ENCODE assay signal across 1 cellular context in genomic region chrX:153726286-153727107, GRCh38.
TF ChIP-seq lines count a peak whose summit lies in the region.

No MANE protein-coding gene starts in this region.

TF ChIP-seq in H1, 55 proteins besides CTCF, POLR2A, EP300 and RAD21:
- TF ChIP-seq SAP30 (IDR thresholded peaks at IDR 0.05; ENCODE audit: insufficient read depth, insufficient replicate concordance, low read length) (no peak), RXRA (IDR thresholded peaks at IDR 0.05; ENCODE audit: insufficient read depth, low read depth, low read length) (peak; percentile 92), MAX (IDR thresholded peaks at IDR 0.05) (peak; percentile 34; the same call in 1 of the 2 replicates), TEAD4 (IDR thresholded peaks at IDR 0.05; ENCODE audit: low read depth, low read length) (peak; percentile 3; the same call in 1 of the 2 replicates), KDM1A (IDR thresholded peaks at IDR 0.05; ENCODE audit: borderline replicate concordance, low read length) (no peak)
TF ChIP-seq in H1: peak in this region for 3.
